In genomic region chr12:117857632-117858274, GRCh38 we compare ENCODE assay signal across 8 cellular contexts.
DNase-seq lines count a peak whose midpoint lies in the region; ATAC-seq and TF ChIP-seq lines count a peak whose summit lies in the region.

No MANE protein-coding gene starts in this region.

- peaks cover 0 to 1% (median 0%) of the 10 kb centered on the region in 3 donors for H3K4me1 Mint-ChIP-seq in T-cell

- H3K27me3 Mint-ChIP-seq in T-cell: peaks cover 0 to 4% of the 10 kb centered on the region in 2 donors

- no peak overlapping the region for H3K4me3 ChIP-seq in HL-60 (replicated peaks; ENCODE audit: insufficient read depth, low read length)

- POLR2A ChIA-PET in T-cell (lab: Charles Lee): no interaction called here

- no peak overlapping the region for H3K4me3 Mint-ChIP-seq in T-cell

- no peak overlapping the region for H3K27ac ChIP-seq in HL-60 (replicated peaks)

- CTCF ChIA-PET in T-cell (lab: Charles Lee): interaction anchor here (0.8 to 1.7 kb wide), 6 partner anchors 8 to 20 kb away, joined by 3 to 7 read pairs (median 4); no protein-coding TSS in a partner anchor

- H3K27ac Mint-ChIP-seq in T-cell: no peak overlapping the region

- DNase-seq in ELF-1 (ENCODE audit: low read depth, low spot score): peak; percentile 78
- DNase-seq in HL-60 (ENCODE audit: low read depth in 1 of 2, low spot score in 1 of 2): peak; percentile 23 to 46
- DNase-seq in T-cell: peak in 24 of 34 experiments; percentile 6 to 43 (median 22)
- DNase-seq in astrocyte of the hippocampus (ENCODE audit: low read depth, low spot score): peak; percentile 63
- DNase-seq in left kidney (ENCODE audit: low read depth, low spot score): peak; percentile 51
- peak; percentile 27 to 32 for DNase-seq in stimulated activated CD8-positive, alpha-beta memory T cell treated with anti-CD3 and anti-CD28 coated beads, Interleukin-4, amount 100 ng/mL, for 4 hours (ENCODE audit: low read depth in 2 of 2, low spot score in 1 of 2)
- no peak for DNase-seq in C1 segment of cervical spinal cord (lab: John Stamatoyannopoulos, UW)

- H3K27me3 ChIP-seq in HL-60 (ENCODE audit: insufficient read depth, poor library complexity, severe bottlenecking): no peaks in the 10 kb centered on the region

- H3K9me3 Mint-ChIP-seq in T-cell: peaks cover 0 to 5% (median 4%) of the 10 kb centered on the region in 3 donors

- peak in 3 of 4 experiments; percentile 9 to 43 (median 37) for ATAC-seq in T-cell (replicated peaks in 1 of 4)
- ATAC-seq in HG03159 (IDR thresholded peaks at IDR 0.05; ENCODE audit: unreplicated experiment): no peak

- no peaks in the 10 kb centered on the region for H3K36me3 Mint-ChIP-seq in T-cell

- TF ChIP-seq CTCF in HL-60 (IDR thresholded peaks at IDR 0.05; ENCODE audit: insufficient read depth, low read length): peak; percentile 48

Comparison
In these comparisons a context has a peak if more than half of its experiments do, and no peak if none do; other contexts are left out.
1. DNase-seq: peak in ELF-1 (single experiment), HL-60 (2 of 2), T-cell (24 of 34), astrocyte of the hippocampus (single experiment), left kidney (single experiment) and stimulated activated CD8-positive, alpha-beta memory T cell treated with anti-CD3 and anti-CD28 coated beads, Interleukin-4, amount 100 ng/mL, for 4 hours (2 of 2); none in C1 segment of cervical spinal cord (0 of 14).